In the genomic region with DNA sequence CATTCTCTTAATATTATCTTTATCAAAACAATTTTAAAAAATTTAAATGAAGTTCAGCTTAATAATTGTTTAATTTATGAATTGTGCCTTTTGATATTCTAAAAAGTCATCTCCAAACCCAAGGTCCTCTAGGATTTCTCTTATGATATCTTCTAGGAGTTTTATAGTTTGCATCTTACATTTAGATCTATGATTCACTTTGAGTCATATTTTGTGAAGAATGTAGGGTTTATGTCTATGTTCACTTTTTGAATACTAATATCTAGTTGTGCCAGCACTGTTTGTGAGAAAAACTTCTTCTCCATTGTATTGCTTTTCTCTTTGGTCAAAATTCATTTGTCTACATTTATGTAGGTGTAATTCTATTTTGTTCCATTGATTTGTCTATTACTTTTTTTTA, we compare ENCODE assay signal across 20 cellular contexts.
A peak's percentile ranks its signal among the peaks of the same experiment; 100 is the strongest.
DNase-seq lines count a peak whose midpoint lies in the region; ATAC-seq, FAIRE-seq and TF ChIP-seq lines count a peak whose summit lies in the region.
"Had no signal": no experiment of that assay in that cellular context is flagged by ENCODE, and none has a peak within 500 bp of the region (broad histone marks: within the 10 kb centered on the region; RNA-seq: fewer than 3 reads in every experiment).

No MANE protein-coding gene starts in this region.

- DNase-seq in HT1080 (ENCODE audit: low read depth) = peak; percentile 6
- DNase-seq in RCC 7860 (ENCODE audit: low spot score) = no peak
- DNase-seq in epithelial cell of esophagus (ENCODE audit: low read depth) = peak; percentile 2
- no peak for DNase-seq in activated CD4-positive, alpha-beta T cell treated with anti-CD3 and anti-CD28 coated beads, Interleukin-2, amount 10 ng/mL, durations not matched to agents 7 days and 5 days
- no peak for DNase-seq in GM13976 (ENCODE audit: low spot score)
- DNase-seq: CD4-positive, CD25-positive, alpha-beta regulatory T cell; CD8-positive, alpha-beta T cell; DMS 273 treated with DMSO at 0.1 percent for 48 hours; DMS79; EL; GF-D8; GOT3; HFFc6 had no signal

- POLR2A ChIA-PET in activated CD4-positive, alpha-beta T cell treated with anti-CD3 and anti-CD28 coated beads, Interleukin-2, amount 10 ng/mL, durations not matched to agents 7 days and 5 days (lab: Charles Lee) = no interaction called here

- H3K4me3 ChIP-seq in epithelial cell of esophagus (ENCODE audit: low read length) = no peak overlapping the region
- H3K4me3 ChIP-seq: BLaER1, HAP-1 had no signal

- peaks cover 3% of the 10 kb centered on the region for H3K9me3 Mint-ChIP-seq in activated CD4-positive, alpha-beta T cell treated with anti-CD3 and anti-CD28 coated beads, Interleukin-2, amount 10 ng/mL, durations not matched to agents 7 days and 5 days

- in situ Hi-C loops in GM13976 (cut with MboI; ENCODE audit: low sequenced_read_pairs, unreplicated experiment) = no loop called here

- CTCF ChIA-PET in activated CD4-positive, alpha-beta T cell treated with anti-CD3 and anti-CD28 coated beads, Interleukin-2, amount 10 ng/mL, durations not matched to agents 7 days and 5 days (lab: Charles Lee) = no interaction called here

- H3K27me3 Mint-ChIP-seq in activated CD4-positive, alpha-beta T cell treated with anti-CD3 and anti-CD28 coated beads, Interleukin-2, amount 10 ng/mL, durations not matched to agents 7 days and 5 days = no peaks in the 10 kb centered on the region
- H3K27me3 Mint-ChIP-seq: B cell; CD4-positive, CD25-positive, alpha-beta regulatory T cell had no signal

- ATAC-seq in HG02852 (IDR thresholded peaks at IDR 0.05; ENCODE audit: unreplicated experiment) = no peak
- ATAC-seq: CD8-positive, alpha-beta T cell had no signal

- H3K36me3 Mint-ChIP-seq in activated CD4-positive, alpha-beta T cell treated with anti-CD3 and anti-CD28 coated beads, Interleukin-2, amount 10 ng/mL, durations not matched to agents 7 days and 5 days (ENCODE audit: low read depth) = no peaks in the 10 kb centered on the region
- H3K36me3 Mint-ChIP-seq: CD8-positive, alpha-beta T cell had no signal

- no peak overlapping the region for H3K27ac Mint-ChIP-seq in activated CD4-positive, alpha-beta T cell treated with anti-CD3 and anti-CD28 coated beads, Interleukin-2, amount 10 ng/mL, durations not matched to agents 7 days and 5 days
- H3K27ac Mint-ChIP-seq: B cell; CD4-positive, CD25-positive, alpha-beta regulatory T cell; CD8-positive, alpha-beta T cell; HFFc6 had no signal

- FAIRE-seq in RCC 7860 (lab: Jason Lieb, UNC) = peak; percentile 39
- FAIRE-seq: D721Med, GM12891, H54 had no signal

- TF ChIP-seq CTCF in epithelial cell of esophagus (IDR thresholded peaks at IDR 0.05; ENCODE audit: insufficient read depth, low read depth, low read length, missing control alignments) (no peak), GM13976 (IDR thresholded peaks at IDR 0.05; ENCODE audit: borderline replicate concordance, control extremely low read depth, extremely low read depth, insufficient read depth, missing control alignments) (no peak)

- H3K4me1 Mint-ChIP-seq in activated CD4-positive, alpha-beta T cell treated with anti-CD3 and anti-CD28 coated beads, Interleukin-2, amount 10 ng/mL, durations not matched to agents 7 days and 5 days = no peaks in the 10 kb centered on the region
- H3K4me1 Mint-ChIP-seq: B cell; CD4-positive, CD25-positive, alpha-beta regulatory T cell had no signal

- no peak overlapping the region for H3K4me3 Mint-ChIP-seq in activated CD4-positive, alpha-beta T cell treated with anti-CD3 and anti-CD28 coated beads, Interleukin-2, amount 10 ng/mL, durations not matched to agents 7 days and 5 days
- H3K4me3 Mint-ChIP-seq: B cell; CD4-positive, CD25-positive, alpha-beta regulatory T cell; CD8-positive, alpha-beta T cell; HFFc6 had no signal

Comparison
In these comparisons a context has a peak if more than half of its experiments do, and no peak if none do; other contexts are left out.
1. DNase-seq: peak in HT1080 (single experiment) and epithelial cell of esophagus (single experiment); none in RCC 7860 (single experiment), activated CD4-positive, alpha-beta T cell treated with anti-CD3 and anti-CD28 coated beads, Interleukin-2, amount 10 ng/mL, durations not matched to agents 7 days and 5 days (single experiment) and GM13976 (single experiment).